In genomic region chr2:189142893-189143759, GRCh38 we compare ENCODE assay signal across 9 cellular contexts. TPM values are rescaled to one million over a fixed set of nuclear protein-coding genes. Genes with fewer than 3 reads are reported as not detected.
DNase-seq lines count a peak whose midpoint lies in the region; ATAC-seq and TF ChIP-seq lines count a peak whose summit lies in the region.
"Had no signal": no experiment of that assay in that cellular context is flagged by ENCODE, and none has a peak within 500 bp of the region (broad histone marks: within the 10 kb centered on the region; RNA-seq: fewer than 3 reads in every experiment).

No MANE protein-coding gene starts in this region.

- TF ChIP-seq EP300 in sigmoid colon (IDR thresholded peaks at IDR 0.05), result no peak

- H3K9me3 Mint-ChIP-seq in CD4-positive, alpha-beta memory T cell, result no peaks in the 10 kb centered on the region
- H3K9me3 Mint-ChIP-seq in activated CD8-positive, alpha-beta T cell treated with anti-CD3 and anti-CD28 coated beads for 36 hours, result no peaks in the 10 kb centered on the region

- no peak overlapping the region for H3K4me3 ChIP-seq in CD4-positive, alpha-beta memory T cell (ENCODE audit: low read length in 2 of 2)
- H3K4me3 ChIP-seq in fibroblast of pulmonary artery (replicated peaks; ENCODE audit: low read depth, low read length) (no peak overlapping the region), sigmoid colon (no peak overlapping the region)

- H3K36me3 ChIP-seq in CD4-positive, alpha-beta memory T cell (ENCODE audit: insufficient read depth, low read length), result no peaks in the 10 kb centered on the region
- H3K36me3 ChIP-seq in sigmoid colon, result no peaks in the 10 kb centered on the region

- intact Hi-C loops in CD4-positive, alpha-beta memory T cell (cut with micrococcal nuclease), result loop anchor here (1.0 kb wide), 4 partner anchors 49 to 269 kb away; no protein-coding TSS in a partner anchor
- intact Hi-C loops in activated CD8-positive, alpha-beta T cell treated with anti-CD3 and anti-CD28 coated beads for 36 hours (cut with micrococcal nuclease), result loop anchor here (2.0 to 5.0 kb wide), 2 partner anchors 144 to 270 kb away; no protein-coding TSS in a partner anchor
- intact Hi-C loops in sigmoid colon (cut with DNase I), result no loop called here

- CTCF ChIA-PET in CD4-positive, alpha-beta memory T cell (lab: Charles Lee; ENCODE audit: partially characterized antibody), result interaction anchor here (0.6 to 2.6 kb wide), 22 partner anchors 9 to 978 kb away, joined by 3 to 27 read pairs (median 3); no protein-coding TSS in a partner anchor
- CTCF ChIA-PET in activated CD8-positive, alpha-beta T cell treated with anti-CD3 and anti-CD28 coated beads for 36 hours (lab: Charles Lee), result interaction anchor here (0.6 to 4.9 kb wide), 58 partner anchors 9 to 302 kb away, joined by 3 to 53 read pairs (median 4); partner anchors contain the start of gene COL5A2

- no peak overlapping the region for H3K4me3 Mint-ChIP-seq in CD4-positive, alpha-beta memory T cell
- H3K4me3 Mint-ChIP-seq in activated CD8-positive, alpha-beta T cell treated with anti-CD3 and anti-CD28 coated beads for 36 hours, result no peak overlapping the region
- H3K4me3 Mint-ChIP-seq: activated naive CD8-positive, alpha-beta T cell had no signal

- peak; percentile 86 for TF ChIP-seq CTCF in activated CD8-positive, alpha-beta T cell treated with anti-CD3 and anti-CD28 coated beads for 36 hours (IDR thresholded peaks at IDR 0.05)
- TF ChIP-seq CTCF in fibroblast of pulmonary artery (IDR thresholded peaks at IDR 0.05; ENCODE audit: low read length, missing control alignments) (peak; percentile 59), sigmoid colon (IDR thresholded peaks at IDR 0.05) (peak in 1 of 4 experiments; percentile 41)

- H3K27me3 Mint-ChIP-seq in CD4-positive, alpha-beta memory T cell, result no peaks in the 10 kb centered on the region
- H3K27me3 Mint-ChIP-seq in activated CD8-positive, alpha-beta T cell treated with anti-CD3 and anti-CD28 coated beads for 36 hours, result no peaks in the 10 kb centered on the region
- H3K27me3 Mint-ChIP-seq: activated naive CD8-positive, alpha-beta T cell had no signal

- H3K27ac ChIP-seq in CD4-positive, alpha-beta memory T cell (ENCODE audit: low read depth, low read length), result no peak overlapping the region
- H3K27ac ChIP-seq in sigmoid colon, result no peak overlapping the region

- 89 to 93% methylated on average over 4 of the region's 4 CpGs for WGBS in sigmoid colon, 2 donors

- no peak overlapping the region for H3K27ac Mint-ChIP-seq in CD4-positive, alpha-beta memory T cell
- H3K27ac Mint-ChIP-seq in activated CD8-positive, alpha-beta T cell treated with anti-CD3 and anti-CD28 coated beads for 36 hours, result no peak overlapping the region

- no peaks in the 10 kb centered on the region for H3K4me1 Mint-ChIP-seq in CD4-positive, alpha-beta memory T cell
- no peaks in the 10 kb centered on the region for H3K4me1 Mint-ChIP-seq in activated CD8-positive, alpha-beta T cell treated with anti-CD3 and anti-CD28 coated beads for 36 hours (ENCODE audit: low read depth)

- no peaks in the 10 kb centered on the region for H3K9me3 ChIP-seq in CD4-positive, alpha-beta memory T cell (ENCODE audit: control insufficient read depth in 1 of 2, low read length in 2 of 2)
- no peaks in the 10 kb centered on the region for H3K9me3 ChIP-seq in sigmoid colon

- POLR2A ChIA-PET in CD4-positive, alpha-beta memory T cell (lab: Charles Lee; ENCODE audit: partially characterized antibody), result no interaction called here
- POLR2A ChIA-PET in activated CD8-positive, alpha-beta T cell treated with anti-CD3 and anti-CD28 coated beads for 36 hours (lab: Charles Lee), result no interaction called here

- no peaks in the 10 kb centered on the region for H3K27me3 ChIP-seq in CD4-positive, alpha-beta memory T cell (ENCODE audit: insufficient read depth, low read length)
- no peaks in the 10 kb centered on the region for H3K27me3 ChIP-seq in sigmoid colon

- no peak for TF ChIP-seq POLR2A in sigmoid colon (IDR thresholded peaks at IDR 0.05)

- ATAC-seq in GM18861 (IDR thresholded peaks at IDR 0.05; ENCODE audit: unreplicated experiment), result peak; percentile 98
- ATAC-seq in HG02973 (IDR thresholded peaks at IDR 0.05; ENCODE audit: unreplicated experiment), result peak; percentile 100
- ATAC-seq in activated CD8-positive, alpha-beta T cell treated with anti-CD3 and anti-CD28 coated beads for 36 hours, result peak; percentile 93

- no peaks in the 10 kb centered on the region for H3K36me3 Mint-ChIP-seq in CD4-positive, alpha-beta memory T cell
- no peaks in the 10 kb centered on the region for H3K36me3 Mint-ChIP-seq in activated CD8-positive, alpha-beta T cell treated with anti-CD3 and anti-CD28 coated beads for 36 hours (ENCODE audit: low read depth)

- no peaks in the 10 kb centered on the region for H3K4me1 ChIP-seq in CD4-positive, alpha-beta memory T cell (ENCODE audit: insufficient read depth, low read length)
- peaks cover 0 to 51% (median 25%) of the 10 kb centered on the region in 4 donors for H3K4me1 ChIP-seq in sigmoid colon

- peak; percentile 52 to 62 (median 54) for DNase-seq in CD4-positive, alpha-beta memory T cell
- DNase-seq in NCI-H460 (ENCODE audit: extremely low read depth, low read depth), result peak; percentile 76
- peak; percentile 66 for DNase-seq in activated CD8-positive, alpha-beta T cell treated with anti-CD3 and anti-CD28 coated beads for 36 hours
- peak; percentile 38 for DNase-seq in fibroblast of pulmonary artery (ENCODE audit: low read depth)
- peak; percentile 12 for DNase-seq in stimulated activated CD4-positive, alpha-beta T cell treated with anti-CD3 and anti-CD28 coated beads, Interleukin-12 subunit alpha, Interleukin-12 subunit beta, amount 100 ng/mL, for 4 hours
- DNase-seq in sigmoid colon, result no peak

RNA-seq across cellular contexts. Expression of gene COL5A2, which starts 36.4 kb away (rescaled TPM):
- total RNA-seq in CD4-positive, alpha-beta memory T cell, result 1 to 10 TPM; 1.1 to 1.2 TPM
- under 1 TPM in 1 of 2 donors, not detected in 1; 0.05 TPM for polyA plus RNA-seq in CD4-positive, alpha-beta memory T cell
- 1,068 and 1,098 TPM in 2 replicates for total RNA-seq in NCI-H460 (2014; rRNA removed; shearing (Covaris generic))
- 1,708 and 2,280 TPM in 2 replicates for polyA plus RNA-seq in NCI-H460 (2014; cell fraction: nucleus; rRNA removed)
- 1 to 10 TPM; 2.3 to 3.3 TPM for total RNA-seq in activated CD8-positive, alpha-beta T cell treated with anti-CD3 and anti-CD28 coated beads for 36 hours
- total RNA-seq in sigmoid colon, result 100 to 1,000 TPM in 1 of 4 donors, 10 to 100 TPM in 3; 60.9 to 164 (median 90.0) TPM
- 10 to 100 TPM in 1 of 3 donors, 1 to 10 TPM in 2; 3.6 to 31.0 (median 3.7) TPM for polyA plus RNA-seq in sigmoid colon

Comparison
In these comparisons a context has a peak if more than half of its experiments do, and no peak if none do; other contexts are left out.
1. RNA of gene COL5A2, which starts 36.4 kb away (total RNA-seq): 1,068 to 1,098 TPM in NCI-H460 and 60.9 to 164 TPM in sigmoid colon; 2.3 to 3.3 TPM in activated CD8-positive, alpha-beta T cell treated with anti-CD3 and anti-CD28 coated beads for 36 hours and 1.1 to 1.2 TPM in CD4-positive, alpha-beta memory T cell; every median in the first group is over 10 times any median in the second.
2. Peak in every context shown above with its lines, with median percentiles within 50 percentile points of each other: ATAC-seq.